ENCODE assay signal across 8 cellular contexts in genomic region chr5:16456103-16456832, GRCh38. TPM values are rescaled to one million over a fixed set of nuclear protein-coding genes. Genes with fewer than 3 reads are reported as not detected.
DNase-seq lines count a peak whose midpoint lies in the region; ATAC-seq and TF ChIP-seq lines count a peak whose summit lies in the region.

No MANE protein-coding gene starts in this region.

- H3K4me3 ChIP-seq in neural cell (ENCODE audit: low read length): no peak overlapping the region

- H3F3A ChIP-seq in neural cell (ENCODE audit: insufficient read depth, low read length, poor library complexity, severe bottlenecking): no peaks in the 10 kb centered on the region

- no peaks in the 10 kb centered on the region for H3K9me2 ChIP-seq in neural cell (ENCODE audit: insufficient read depth, low read length)

- H2AFZ ChIP-seq in neural cell (ENCODE audit: low read depth, low read length): no peak overlapping the region

- no peak overlapping the region for H3K9ac ChIP-seq in neural cell (ENCODE audit: low read length)

- ATAC-seq in GM19328 (IDR thresholded peaks at IDR 0.05; ENCODE audit: unreplicated experiment) (peak; percentile 53), HG03378 (IDR thresholded peaks at IDR 0.05; ENCODE audit: unreplicated experiment) (peak; percentile 65)

- TF ChIP-seq RAD21 in neural cell (conservative IDR thresholded peaks at IDR 0.05): peak; percentile 87

- TF ChIP-seq CTCF in neural cell (IDR thresholded peaks at IDR 0.05; ENCODE audit: poor library complexity, severe bottlenecking): peak; percentile 89

- H3K36me3 ChIP-seq in neural cell (ENCODE audit: insufficient read depth, low read length): peaks cover 30% of the 10 kb centered on the region

- DNase-seq in DMS 273 (lab: John Stamatoyannopoulos, UW; ENCODE audit: unreplicated experiment) (peak; percentile 84), NCI-H345 treated with DMSO at 0.1 percent for 48 hours (lab: John Stamatoyannopoulos, UW; ENCODE audit: unreplicated experiment) (peak; percentile 71), fibroblast of peridontal ligament (ENCODE audit: extremely low read depth) (peak; percentile 90)
- peak; percentile 28 to 35 for DNase-seq in activated CD4-positive, alpha-beta T cell treated with anti-CD3 and anti-CD28 coated beads, Interleukin-2, amount 50 U/mL, for 48 hours
- no peak for DNase-seq in activated effector memory CD4-positive, alpha-beta T cell treated with anti-CD3 and anti-CD28 coated beads, Interleukin-2, amount 50 U/mL, for 16 hours

- no peaks in the 10 kb centered on the region for H3K27me3 ChIP-seq in neural cell (ENCODE audit: insufficient read depth, low read depth, low read length)

- no peaks in the 10 kb centered on the region for H3K9me3 ChIP-seq in neural cell (ENCODE audit: low read length)

- H4K20me1 ChIP-seq in neural cell (ENCODE audit: insufficient read depth): no peaks in the 10 kb centered on the region

- H3K4me2 ChIP-seq in neural cell (ENCODE audit: low read length): no peak overlapping the region

- peaks cover 10% of the 10 kb centered on the region for H3K79me2 ChIP-seq in neural cell (replicated peaks; ENCODE audit: insufficient read depth, low read length)

- no peak for TF ChIP-seq EP300 in neural cell (conservative IDR thresholded peaks at IDR 0.05; ENCODE audit: poor library complexity, severe bottlenecking)

- no peak overlapping the region for H3K27ac ChIP-seq in neural cell (ENCODE audit: low read length)

TF ChIP-seq in neural cell, 6 proteins besides CTCF, POLR2A, EP300 and RAD21:
- TF ChIP-seq SMC3 (conservative IDR thresholded peaks at IDR 0.05; ENCODE audit: poor library complexity) (peak; percentile 88), MXI1 (conservative IDR thresholded peaks at IDR 0.05; ENCODE audit: poor library complexity, severe bottlenecking) (no peak)

RNA-seq across cellular contexts. Expression of gene ZNF622, which starts 9.3 kb away (rescaled TPM):
- polyA plus RNA-seq in neural cell: 45.6 and 45.9 TPM in 2 replicates
- 49.4 and 53.4 TPM in 2 replicates for polyA minus RNA-seq in neural cell
